ENCODE assay signal across 8 cellular contexts in genomic region chr18:69898241-69898861, GRCh38. TPM values are rescaled to one million over a fixed set of nuclear protein-coding genes. Genes with fewer than 3 reads are reported as not detected.
A peak's percentile ranks its signal among the peaks of the same experiment; 100 is the strongest.
DNase-seq lines count a peak whose midpoint lies in the region; ATAC-seq, FAIRE-seq and TF ChIP-seq lines count a peak whose summit lies in the region.

No MANE protein-coding gene starts in this region.

- no peak overlapping the region for H2AK5ac ChIP-seq in trophoblast cell (ENCODE audit: low read length)

- WGBS in trophoblast cell (ENCODE audit: extremely low coverage, insufficient coverage, insufficient read length), result no CpG with 5 or more reads among the region's 11 CpGs

- DNase-seq in GM12891 (ENCODE audit: insufficient read length, low spot score), result peak; percentile 16
- DNase-seq in amniotic epithelial cell (ENCODE audit: low read depth), result peak; percentile 70
- DNase-seq in trophoblast cell, result no peak
- no peak for DNase-seq in SHP77 (lab: John Stamatoyannopoulos, UW)
- no peak for DNase-seq in cardiac septum (ENCODE audit: low spot score)
- DNase-seq in NCI-H2171 (lab: John Stamatoyannopoulos, UW), result no peak

- no peaks in the 10 kb centered on the region for H3K27me3 ChIP-seq in trophoblast cell (ENCODE audit: insufficient read depth, low read length)

- H4K91ac ChIP-seq in trophoblast cell (ENCODE audit: low read depth, low read length), result no peak overlapping the region

- no peak overlapping the region for H3K9ac ChIP-seq in trophoblast cell (ENCODE audit: low read length)

- no peak overlapping the region for H3K4me3 ChIP-seq in trophoblast cell (ENCODE audit: low read depth, low read length)

- no peak overlapping the region for H3K23ac ChIP-seq in trophoblast cell (ENCODE audit: low read length)

- H3K79me1 ChIP-seq in trophoblast cell (ENCODE audit: low read length), result no peaks in the 10 kb centered on the region

- no peak overlapping the region for H2BK12ac ChIP-seq in trophoblast cell (ENCODE audit: low read length)

- peak overlapping the region; percentile 51 to 78 (median 68) for H3K4me3 Mint-ChIP-seq in IgD-negative memory B cell

- H3K9me3 Mint-ChIP-seq in IgD-negative memory B cell, result peaks cover 0 to 2% (median 0%) of the 10 kb centered on the region in 3 donors

- H3K14ac ChIP-seq in trophoblast cell (ENCODE audit: low read length), result no peak overlapping the region

- no peak overlapping the region for H4K8ac ChIP-seq in trophoblast cell (ENCODE audit: low read depth, low read length)

- H2BK120ac ChIP-seq in trophoblast cell (ENCODE audit: insufficient read depth, low read length, poor library complexity), result no peak overlapping the region

- peaks cover 0 to 1% (median 0%) of the 10 kb centered on the region in 3 donors for H3K4me1 Mint-ChIP-seq in IgD-negative memory B cell

- no peaks in the 10 kb centered on the region for H3K36me3 ChIP-seq in trophoblast cell (ENCODE audit: control insufficient read depth in 1 of 2, insufficient read depth in 2 of 2, low read length in 2 of 2)

- FAIRE-seq in GM12891 (lab: Jason Lieb, UNC), result peak; percentile 71

- ATAC-seq in GM21528 (IDR thresholded peaks at IDR 0.05; ENCODE audit: low FRiP score, unreplicated experiment), result peak; percentile 53

- no peak overlapping the region for H4K12ac ChIP-seq in trophoblast cell (ENCODE audit: low read depth, low read length)

- H2AFZ ChIP-seq in trophoblast cell (ENCODE audit: insufficient read depth, low read length, poor library complexity), result no peak overlapping the region

- no peak overlapping the region for H3K18ac ChIP-seq in trophoblast cell (ENCODE audit: low read length)

- no peaks in the 10 kb centered on the region for H3K9me3 ChIP-seq in trophoblast cell (ENCODE audit: insufficient read depth, low read depth, low read length)

- no peak overlapping the region for H3K27ac Mint-ChIP-seq in IgD-negative memory B cell

- intact Hi-C loops in cardiac septum (cut with DNase I), result no loop called here

- H3K27ac ChIP-seq in trophoblast cell (ENCODE audit: low read depth, low read length), result no peak overlapping the region

- H2BK5ac ChIP-seq in trophoblast cell (ENCODE audit: low read depth, low read length, poor library complexity), result no peak overlapping the region

- H3K79me2 ChIP-seq in trophoblast cell (ENCODE audit: control insufficient read depth, insufficient read depth, low read length, poor library complexity), result no peaks in the 10 kb centered on the region

- no peak overlapping the region for H3K4me2 ChIP-seq in trophoblast cell (ENCODE audit: low read length)

- no peaks in the 10 kb centered on the region for H3K27me3 Mint-ChIP-seq in IgD-negative memory B cell

- peaks cover 6% of the 10 kb centered on the region for H3K36me3 Mint-ChIP-seq in IgD-negative memory B cell

- H3K4ac ChIP-seq in trophoblast cell (ENCODE audit: low read depth, low read length), result no peak overlapping the region

- no peak for TF ChIP-seq POLR2A in GM12891 (IDR thresholded peaks at IDR 0.05; ENCODE audit: low read depth, low read length)

- H3K4me1 ChIP-seq in trophoblast cell (ENCODE audit: control insufficient read depth in 1 of 2, insufficient read depth in 2 of 2, low read length in 2 of 2), result no peaks in the 10 kb centered on the region

TF ChIP-seq in GM12891, 5 proteins besides CTCF, POLR2A, EP300 and RAD21:
- TF ChIP-seq POLR2AphosphoS5 (IDR thresholded peaks at IDR 0.05; ENCODE audit: low read depth, low read length), result 0 out of 2 replicates have a peak, but pooled peaks have one; percentile 23
- TF ChIP-seq POU2F2 (IDR thresholded peaks at IDR 0.05; ENCODE audit: low read depth, low read length), result no peak
TF ChIP-seq in GM12891: peak in this region for 1.

RNA-seq across cellular contexts. Expression of gene CD226, which starts 49.3 kb away (rescaled TPM):
- polyA plus RNA-seq in GM12891 (2012; ENCODE audit: low read depth, missing spikeins), result 65.3 TPM
- 3.8 TPM for polyA plus RNA-seq in IgD-negative memory B cell
- polyA plus RNA-seq in trophoblast cell (2013), result 0.12 and 0.19 TPM in 2 replicates
- 2.4 TPM for total RNA-seq in cardiac septum

Comparison
In these comparisons a context has a peak if more than half of its experiments do, and no peak if none do; other contexts are left out.
1. DNase-seq: peak in GM12891 (single experiment) and amniotic epithelial cell (single experiment); none in trophoblast cell (0 of 2), SHP77 (0 of 2), cardiac septum (single experiment) and NCI-H2171 (single experiment).